In the genomic region with DNA sequence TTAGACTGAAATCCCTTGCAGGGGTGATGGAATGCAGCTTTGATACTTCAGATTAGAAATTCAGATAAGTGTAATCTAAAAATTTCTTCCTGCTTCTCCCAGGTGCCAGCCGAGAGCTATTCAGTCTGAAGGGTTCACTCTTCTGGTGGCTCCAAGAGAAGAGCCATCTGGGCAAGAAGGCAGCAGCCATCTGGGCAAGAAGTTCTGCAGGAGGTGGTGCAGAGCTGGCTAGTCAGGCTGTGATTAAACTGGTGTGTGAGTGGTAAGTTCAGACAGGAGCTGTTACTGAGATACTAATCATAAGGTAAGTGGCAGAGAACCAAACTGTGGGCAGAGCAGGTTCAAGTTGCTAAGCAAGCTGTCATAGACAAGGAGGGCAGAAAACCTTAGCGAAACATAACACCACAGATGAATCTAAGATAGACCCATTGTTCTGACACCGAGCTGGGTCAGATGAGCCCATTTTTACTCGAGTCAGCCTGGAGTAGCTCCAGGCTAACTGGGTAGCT, we compare ENCODE assay signal across 2 cellular contexts.
TF ChIP-seq lines count a peak whose summit lies in the region.

No MANE protein-coding gene starts in this region.

TF ChIP-seq in SK-N-SH treated with all-trans-retinoic acid at 6 μM for 48 hours, 23 proteins besides CTCF, POLR2A, EP300 and RAD21:
- TF ChIP-seq TSHZ2 (CRISPR knock-in tag; IDR thresholded peaks at IDR 0.05) (no peak), CSDC2 (CRISPR knock-in tag; IDR thresholded peaks at IDR 0.05) (no peak), TCF4 (CRISPR knock-in tag; IDR thresholded peaks at IDR 0.05; ENCODE audit: borderline replicate concordance) (no peak), SNAI2 (CRISPR knock-in tag; IDR thresholded peaks at IDR 0.05) (no peak), POU6F1 (CRISPR knock-in tag; IDR thresholded peaks at IDR 0.05; ENCODE audit: borderline replicate concordance, low read depth) (no peak), ARNTL (CRISPR knock-in tag; IDR thresholded peaks at IDR 0.05; ENCODE audit: borderline replicate concordance, low read depth) (no peak), CREB5 (CRISPR knock-in tag; IDR thresholded peaks at IDR 0.05; ENCODE audit: low read depth) (no peak), ZFP30 (CRISPR knock-in tag; IDR thresholded peaks at IDR 0.05) (no peak), RARB (CRISPR knock-in tag; IDR thresholded peaks at IDR 0.05) (no peak), ISL1 (CRISPR knock-in tag; IDR thresholded peaks at IDR 0.05) (no peak), TOX (CRISPR knock-in tag; IDR thresholded peaks at IDR 0.05; ENCODE audit: borderline replicate concordance) (no peak), ZNF70 (CRISPR knock-in tag; IDR thresholded peaks at IDR 0.05) (no peak), ESRRG (CRISPR knock-in tag; IDR thresholded peaks at IDR 0.05) (no peak), PPARA (CRISPR knock-in tag; IDR thresholded peaks at IDR 0.05; ENCODE audit: borderline replicate concordance) (no peak), ZC3H10 (CRISPR knock-in tag; IDR thresholded peaks at IDR 0.05) (no peak), ZNF8 (CRISPR knock-in tag; IDR thresholded peaks at IDR 0.05) (no peak)
- TF ChIP-seq, protein P1, sequence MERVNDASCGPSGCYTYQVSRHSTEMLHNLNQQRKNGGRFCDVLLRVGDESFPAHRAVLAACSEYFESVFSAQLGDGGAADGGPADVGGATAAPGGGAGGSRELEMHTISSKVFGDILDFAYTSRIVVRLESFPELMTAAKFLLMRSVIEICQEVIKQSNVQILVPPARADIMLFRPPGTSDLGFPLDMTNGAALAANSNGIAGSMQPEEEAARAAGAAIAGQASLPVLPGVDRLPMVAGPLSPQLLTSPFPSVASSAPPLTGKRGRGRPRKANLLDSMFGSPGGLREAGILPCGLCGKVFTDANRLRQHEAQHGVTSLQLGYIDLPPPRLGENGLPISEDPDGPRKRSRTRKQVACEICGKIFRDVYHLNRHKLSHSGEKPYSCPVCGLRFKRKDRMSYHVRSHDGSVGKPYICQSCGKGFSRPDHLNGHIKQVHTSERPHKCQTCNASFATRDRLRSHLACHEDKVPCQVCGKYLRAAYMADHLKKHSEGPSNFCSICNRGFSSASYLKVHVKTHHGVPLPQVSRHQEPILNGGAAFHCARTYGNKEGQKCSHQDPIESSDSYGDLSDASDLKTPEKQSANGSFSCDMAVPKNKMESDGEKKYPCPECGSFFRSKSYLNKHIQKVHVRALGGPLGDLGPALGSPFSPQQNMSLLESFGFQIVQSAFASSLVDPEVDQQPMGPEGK (CRISPR knock-in tag; IDR thresholded peaks at IDR 0.05; ENCODE audit: borderline replicate concordance): no peak
- TF ChIP-seq, protein P2, sequence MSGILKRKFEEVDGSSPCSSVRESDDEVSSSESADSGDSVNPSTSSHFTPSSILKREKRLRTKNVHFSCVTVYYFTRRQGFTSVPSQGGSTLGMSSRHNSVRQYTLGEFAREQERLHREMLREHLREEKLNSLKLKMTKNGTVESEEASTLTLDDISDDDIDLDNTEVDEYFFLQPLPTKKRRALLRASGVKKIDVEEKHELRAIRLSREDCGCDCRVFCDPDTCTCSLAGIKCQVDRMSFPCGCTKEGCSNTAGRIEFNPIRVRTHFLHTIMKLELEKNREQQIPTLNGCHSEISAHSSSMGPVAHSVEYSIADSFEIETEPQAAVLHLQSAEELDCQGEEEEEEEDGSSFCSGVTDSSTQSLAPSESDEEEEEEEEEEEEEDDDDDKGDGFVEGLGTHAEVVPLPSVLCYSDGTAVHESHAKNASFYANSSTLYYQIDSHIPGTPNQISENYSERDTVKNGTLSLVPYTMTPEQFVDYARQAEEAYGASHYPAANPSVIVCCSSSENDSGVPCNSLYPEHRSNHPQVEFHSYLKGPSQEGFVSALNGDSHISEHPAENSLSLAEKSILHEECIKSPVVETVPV (CRISPR knock-in tag; IDR thresholded peaks at IDR 0.05): no peak

TF ChIP-seq in SK-N-SH, 30 proteins besides CTCF, POLR2A, EP300 and RAD21 (continued from another document):
- TF ChIP-seq ZBTB33 (IDR thresholded peaks at IDR 0.05; ENCODE audit: borderline replicate concordance, low read depth): no peak
- TF ChIP-seq, protein P3, sequence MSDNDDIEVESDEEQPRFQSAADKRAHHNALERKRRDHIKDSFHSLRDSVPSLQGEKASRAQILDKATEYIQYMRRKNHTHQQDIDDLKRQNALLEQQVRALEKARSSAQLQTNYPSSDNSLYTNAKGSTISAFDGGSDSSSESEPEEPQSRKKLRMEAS (IDR thresholded peaks at IDR 0.05; ENCODE audit: low read depth): no peak
- TF ChIP-seq RFX5 (IDR thresholded peaks at IDR 0.05; ENCODE audit: low read length): no peak
- TF ChIP-seq RCOR1 (IDR thresholded peaks at IDR 0.05; ENCODE audit: low read length): no peak
- TF ChIP-seq CHD2 (IDR thresholded peaks at IDR 0.05; ENCODE audit: low read length, partially characterized antibody): no peak
- no peak for TF ChIP-seq TCF12 (IDR thresholded peaks at IDR 0.05)
- TF ChIP-seq ELF1 (IDR thresholded peaks at IDR 0.05): no peak
- TF ChIP-seq GABPA (IDR thresholded peaks at IDR 0.05; ENCODE audit: low read depth): no peak
- no peak for TF ChIP-seq JUND (IDR thresholded peaks at IDR 0.05)
- TF ChIP-seq, protein P4, sequence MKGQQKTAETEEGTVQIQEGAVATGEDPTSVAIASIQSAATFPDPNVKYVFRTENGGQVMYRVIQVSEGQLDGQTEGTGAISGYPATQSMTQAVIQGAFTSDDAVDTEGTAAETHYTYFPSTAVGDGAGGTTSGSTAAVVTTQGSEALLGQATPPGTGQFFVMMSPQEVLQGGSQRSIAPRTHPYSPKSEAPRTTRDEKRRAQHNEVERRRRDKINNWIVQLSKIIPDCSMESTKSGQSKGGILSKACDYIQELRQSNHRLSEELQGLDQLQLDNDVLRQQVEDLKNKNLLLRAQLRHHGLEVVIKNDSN (IDR thresholded peaks at IDR 0.05; ENCODE audit: borderline replicate concordance, low read depth): no peak
